In genomic region chr10:76396126-76396525, GRCh38 we compare ENCODE assay signal across 33 cellular contexts.
DNase-seq lines count a peak whose midpoint lies in the region; ATAC-seq and FAIRE-seq lines count a peak whose summit lies in the region.
"Had no signal": no experiment of that assay in that cellular context is flagged by ENCODE, and none has a peak within 500 bp of the region (broad histone marks: within the 10 kb centered on the region; RNA-seq: fewer than 3 reads in every experiment).

No MANE protein-coding gene starts in this region.

- CTCF ChIA-PET in activated CD4-positive, alpha-beta T cell treated with anti-CD3 and anti-CD28 coated beads for 36 hours (lab: Charles Lee): no interaction called here

- peak; percentile 61 for DNase-seq in DMS 273 treated with DMSO at 0.1 percent for 48 hours (lab: John Stamatoyannopoulos, UW)
- peak; percentile 65 for DNase-seq in NCI-H69 (lab: John Stamatoyannopoulos, UW)
- DNase-seq in cerebellar cortex (ENCODE audit: low spot score): peak; percentile 11
- no peak for DNase-seq in activated gamma-delta T cell (lab: John Stamatoyannopoulos, UW)
- DNase-seq in frontal cortex (ENCODE audit: low spot score in 2 of 2): no peak
- no peak for DNase-seq in activated CD4-positive, alpha-beta T cell treated with anti-CD3 and anti-CD28 coated beads for 36 hours
- DNase-seq: 8988T; activated B cell treated with CpG ODN at 0.5 μM for 24 hours; activated CD4-positive, alpha-beta T cell treated with anti-CD3 and anti-CD28 coated beads, Interleukin-2, amount 50 U/mL, for 1 hour; activated effector memory CD4-positive, alpha-beta T cell treated with Interleukin-2 at 50 U/mL for 16 hours; activated T-cell treated with anti-CD3 and anti-CD28 coated beads, Interleukin-2, amount 50 U/mL, for 1 hour; COR-L47; H7; heart left ventricle; islet precursor cell; left lung; mesenchymal stem cell; MM.1S; NCI-H1417; NCI-H2107; SIG-M5; stimulated activated CD4-positive, alpha-beta T cell treated with anti-CD3 and anti-CD28 coated beads, Interleukin-4, amount 100 ng/mL, for 1 hour had no signal

- H3K4me1 ChIP-seq in rectal smooth muscle tissue (ENCODE audit: control insufficient read depth, insufficient read depth, low read length): peaks cover 19% of the 10 kb centered on the region
- H3K4me1 ChIP-seq: left lung had no signal

- peaks cover 2% of the 10 kb centered on the region for H3K9me3 Mint-ChIP-seq in activated CD4-positive, alpha-beta T cell treated with anti-CD3 and anti-CD28 coated beads for 36 hours (ENCODE audit: low read depth)
- H3K9me3 Mint-ChIP-seq: activated B cell treated with CpG ODN at 0.5 μM for 24 hours had no signal

- POLR2A ChIA-PET in activated CD4-positive, alpha-beta T cell treated with anti-CD3 and anti-CD28 coated beads for 36 hours (lab: Charles Lee): no interaction called here

- no peaks in the 10 kb centered on the region for H3K36me3 ChIP-seq in rectal smooth muscle tissue (ENCODE audit: control insufficient read depth, insufficient read depth, low read length)
- H3K36me3 ChIP-seq: heart left ventricle, left lung, tibial nerve had no signal

- FAIRE-seq in frontal cortex (lab: Jason Lieb, UNC): no peak
- FAIRE-seq: G401.6, RCC 7860 had no signal

- no peaks in the 10 kb centered on the region for H3K27me3 ChIP-seq in rectal smooth muscle tissue (ENCODE audit: control insufficient read depth, insufficient read depth, low read length)
- H3K27me3 ChIP-seq: heart left ventricle, left lung, tibial nerve had no signal

- no peak overlapping the region for H3K27ac Mint-ChIP-seq in activated CD4-positive, alpha-beta T cell treated with anti-CD3 and anti-CD28 coated beads for 36 hours
- H3K27ac Mint-ChIP-seq: activated B cell treated with CpG ODN at 0.5 μM for 24 hours; activated naive CD8-positive, alpha-beta T cell; progenitor cell of endocrine pancreas had no signal

- no peak overlapping the region for H3K9ac ChIP-seq in rectal smooth muscle tissue (ENCODE audit: low read length)
- H3K9ac ChIP-seq: KMS-11 had no signal

- no peaks in the 10 kb centered on the region for H3K27me3 Mint-ChIP-seq in activated CD4-positive, alpha-beta T cell treated with anti-CD3 and anti-CD28 coated beads for 36 hours
- H3K27me3 Mint-ChIP-seq: activated B cell treated with CpG ODN at 0.5 μM for 24 hours; activated naive CD8-positive, alpha-beta T cell; central memory CD8-positive, alpha-beta T cell; progenitor cell of endocrine pancreas had no signal

- H3K27ac ChIP-seq in rectal smooth muscle tissue (ENCODE audit: low read depth, low read length): peak overlapping the region; percentile 81
- H3K27ac ChIP-seq: C4-2B, KMS-11, left lung had no signal

- ATAC-seq in HG02981 (IDR thresholded peaks at IDR 0.05; ENCODE audit: unreplicated experiment): no peak
- ATAC-seq in activated CD4-positive, alpha-beta T cell treated with anti-CD3 and anti-CD28 coated beads for 36 hours: no peak
- ATAC-seq: esophagus mucosa, heart left ventricle, left lung had no signal

- H3K4me1 Mint-ChIP-seq in activated CD4-positive, alpha-beta T cell treated with anti-CD3 and anti-CD28 coated beads for 36 hours: no peaks in the 10 kb centered on the region
- H3K4me1 Mint-ChIP-seq: activated B cell treated with CpG ODN at 0.5 μM for 24 hours; central memory CD8-positive, alpha-beta T cell had no signal

- H3K4me3 ChIP-seq in rectal smooth muscle tissue (ENCODE audit: low read length): no peak overlapping the region
- H3K4me3 ChIP-seq: heart left ventricle, left lung, tibial nerve had no signal

- no peaks in the 10 kb centered on the region for H3K36me3 Mint-ChIP-seq in activated CD4-positive, alpha-beta T cell treated with anti-CD3 and anti-CD28 coated beads for 36 hours (ENCODE audit: low read depth)
- H3K36me3 Mint-ChIP-seq: activated naive CD8-positive, alpha-beta T cell had no signal

- intact Hi-C loops in activated CD4-positive, alpha-beta T cell treated with anti-CD3 and anti-CD28 coated beads for 36 hours (cut with DNase I, micrococcal nuclease): no loop called here

- no peak overlapping the region for H3K4me3 Mint-ChIP-seq in activated CD4-positive, alpha-beta T cell treated with anti-CD3 and anti-CD28 coated beads for 36 hours
- H3K4me3 Mint-ChIP-seq: activated B cell treated with CpG ODN at 0.5 μM for 24 hours; activated naive CD8-positive, alpha-beta T cell; central memory CD8-positive, alpha-beta T cell had no signal

Comparison
In these comparisons a context has a peak if more than half of its experiments do, and no peak if none do; other contexts are left out.
1. DNase-seq: peak in DMS 273 treated with DMSO at 0.1 percent for 48 hours (single experiment), NCI-H69 (single experiment) and cerebellar cortex (single experiment); none in activated gamma-delta T cell (single experiment), frontal cortex (0 of 2) and activated CD4-positive, alpha-beta T cell treated with anti-CD3 and anti-CD28 coated beads for 36 hours (single experiment).